Comparison of ENCODE assay signal across 13 cellular contexts in the genomic region with DNA sequence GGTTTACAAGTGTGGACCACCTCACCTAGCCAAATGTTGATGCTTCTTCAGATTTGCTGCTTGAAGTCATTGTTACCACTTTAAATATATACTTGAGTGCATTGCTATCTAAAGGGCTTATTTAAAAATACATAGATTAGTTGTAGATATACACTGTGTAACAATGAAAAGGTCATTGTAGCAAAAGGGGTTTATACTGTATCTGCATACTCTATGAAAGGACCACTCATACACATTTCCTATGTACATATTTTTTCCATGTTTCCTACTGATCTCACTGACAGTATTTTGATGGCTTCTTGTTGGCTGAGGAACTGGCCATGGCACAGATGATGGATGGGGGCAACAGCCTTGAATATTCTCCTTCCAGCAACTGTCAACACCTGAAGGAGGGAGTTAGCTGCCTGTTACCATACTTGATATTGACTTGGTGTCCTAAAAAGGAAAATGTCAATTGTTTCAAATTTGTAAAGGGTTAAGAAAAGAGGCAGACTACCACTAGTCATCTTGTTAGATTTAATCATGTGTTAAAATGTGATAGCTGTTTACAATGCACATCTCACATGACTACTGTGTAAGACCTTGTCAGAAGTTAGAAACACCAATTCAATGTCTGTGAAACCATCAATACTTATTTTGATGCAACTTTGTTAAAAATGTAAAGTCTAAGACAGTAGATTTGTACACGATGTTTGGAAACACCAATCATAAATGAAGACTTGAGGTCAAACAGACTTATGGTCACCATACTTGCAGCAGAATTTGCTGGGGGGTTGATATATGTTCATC. TPM values are rescaled to one million over a fixed set of nuclear protein-coding genes. Genes with fewer than 3 reads are reported as not detected.
DNase-seq lines count a peak whose midpoint lies in the region; ATAC-seq, FAIRE-seq and TF ChIP-seq lines count a peak whose summit lies in the region.
"Had no signal": no experiment of that assay in that cellular context is flagged by ENCODE, and none has a peak within 500 bp of the region (broad histone marks: within the 10 kb centered on the region; RNA-seq: fewer than 3 reads in every experiment).

No MANE protein-coding gene starts in this region.

- no peaks in the 10 kb centered on the region for H3K27me3 ChIP-seq in mammary epithelial cell (ENCODE audit: insufficient read depth, low read length)
- no peaks in the 10 kb centered on the region for H3K27me3 ChIP-seq in SJSA1 (replicated peaks)
- H3K27me3 ChIP-seq in endothelial cell of umbilical vein (ENCODE audit: control insufficient read depth in 2 of 2, insufficient read depth in 2 of 2, low read length in 2 of 2), result no peaks in the 10 kb centered on the region
- H3K27me3 ChIP-seq: left lung had no signal

- H3K4me3 ChIP-seq in mammary epithelial cell (replicated peaks in 1 of 3; ENCODE audit: insufficient read depth in 1 of 3, low read depth in 2 of 3, low read length in 3 of 3) (no peak overlapping the region), SJSA1 (no peak overlapping the region), endothelial cell of umbilical vein (replicated peaks in 1 of 3; ENCODE audit: insufficient read depth in 1 of 3, low read depth in 1 of 3, low read length in 3 of 3) (no peak overlapping the region)
- H3K4me3 ChIP-seq: left lung had no signal

- H3K4me3 Mint-ChIP-seq in MCF 10A (ENCODE audit: unreplicated experiment), result no peak overlapping the region
- peak overlapping the region; percentile 56 to 68 for H3K4me3 Mint-ChIP-seq in stimulated activated naive CD8-positive, alpha-beta T cell treated with anti-CD3 and anti-CD28 coated beads, Interleukin-15, amount 100 ng/mL, for 72 hours

- in situ Hi-C loops in mammary epithelial cell (cut with MboI; ENCODE audit: low sequenced_read_pairs in 2 of 2), result no loop called here

- BruUV-seq in MCF 10A (replicated peaks; lab: Mats Ljungman, UMichigan), result no TSS peak
- no TSS peak for BruUV-seq in mammary epithelial cell (replicated peaks; lab: Mats Ljungman, UMichigan)
- BruUV-seq in endothelial cell of umbilical vein (replicated peaks; lab: Mats Ljungman, UMichigan), result no TSS peak

- peaks cover 5% of the 10 kb centered on the region for H4K20me1 ChIP-seq in mammary epithelial cell (ENCODE audit: insufficient read depth, low read length)
- peaks cover 8% of the 10 kb centered on the region for H4K20me1 ChIP-seq in endothelial cell of umbilical vein (replicated peaks; ENCODE audit: control insufficient read depth, extremely low read depth, insufficient read depth, low read length)

- POLR2A ChIA-PET in MCF 10A (lab: Yijun Ruan, JAX) (interaction anchor here (1.1 to 9.7 kb wide), 3 partner anchors 10 to 59 kb away, joined by 4 to 68 read pairs (median 7); partner anchors contain the start of gene RAB10), endothelial cell of umbilical vein (lab: Charles Lee) (no interaction called here)

- CTCF ChIA-PET in MCF 10A (lab: Yijun Ruan, JAX), result interaction anchor here (0.7 kb wide), 1 partner anchor 75 kb away, joined by 4 read pairs; no protein-coding TSS in a partner anchor
- CTCF ChIA-PET in mammary epithelial cell (lab: Charles Lee; ENCODE audit: low non-redundant PET), result no interaction called here
- CTCF ChIA-PET in endothelial cell of umbilical vein (lab: Charles Lee), result interaction anchor here (1.4 to 2.2 kb wide), 4 partner anchors 20 to 76 kb away, joined by 3 to 19 read pairs (median 6); no protein-coding TSS in a partner anchor

- H3K79me2 ChIP-seq in mammary epithelial cell (ENCODE audit: insufficient read depth, low read length), result peaks cover 98% of the 10 kb centered on the region
- H3K79me2 ChIP-seq in endothelial cell of umbilical vein (ENCODE audit: control insufficient read depth, insufficient read depth, low read length), result peaks cover 88% of the 10 kb centered on the region

- dilution Hi-C loops in mammary epithelial cell (cut with HindIII; ENCODE audit: low sequenced_read_pairs), result no loop called here
- dilution Hi-C loops in endothelial cell of umbilical vein (cut with MboI; ENCODE audit: extremely low pct_ligation_motif_present, low sequenced_read_pairs), result no loop called here

- no peaks in the 10 kb centered on the region for H3K9me3 Mint-ChIP-seq in MCF 10A (ENCODE audit: unreplicated experiment)
- no peaks in the 10 kb centered on the region for H3K9me3 Mint-ChIP-seq in stimulated activated naive CD8-positive, alpha-beta T cell treated with anti-CD3 and anti-CD28 coated beads, Interleukin-15, amount 100 ng/mL, for 72 hours

- intact Hi-C loops in MCF 10A (cut with micrococcal nuclease) (no loop called here), mammary epithelial cell (cut with micrococcal nuclease) (no loop called here), endothelial cell of umbilical vein (cut with micrococcal nuclease) (loop anchor here (5.0 kb wide), 1 partner anchor 115 kb away; no protein-coding TSS in a partner anchor)

- TF ChIP-seq POLR2A in endothelial cell of umbilical vein (IDR thresholded peaks at IDR 0.05; ENCODE audit: low read depth, low read length), result no peak

- DNase-seq in MCF 10A (ENCODE audit: unreplicated experiment) (no peak), mammary epithelial cell (no peak), SJSA1 (ENCODE audit: low read depth in 1 of 2, low spot score in 2 of 2) (no peak), endothelial cell of umbilical vein (ENCODE audit: low read depth, low spot score) (peak; percentile 8), occipital lobe (lab: John Stamatoyannopoulos, UW) (no peak), COLO668 (lab: John Stamatoyannopoulos, UW; ENCODE audit: unreplicated experiment) (no peak), inferior parietal cortex (ENCODE audit: extremely low spot score) (no peak)
- no peak for DNase-seq in stimulated activated naive CD8-positive, alpha-beta T cell treated with anti-CD3 and anti-CD28 coated beads, Interleukin-15, amount 100 ng/mL, for 72 hours
- DNase-seq: anterior cingulate cortex, left lung, NCI-H1436, NCI-H774 had no signal

- H3K9me3 ChIP-seq in mammary epithelial cell (replicated peaks; ENCODE audit: insufficient read depth, low read length) (no peaks in the 10 kb centered on the region), SJSA1 (replicated peaks) (no peaks in the 10 kb centered on the region), endothelial cell of umbilical vein (replicated peaks; ENCODE audit: control insufficient read depth, insufficient read depth, low read length) (no peaks in the 10 kb centered on the region)
- H3K9me3 ChIP-seq: left lung had no signal

- peak overlapping the region; percentile 80 for H3K27ac Mint-ChIP-seq in MCF 10A (ENCODE audit: low read depth, unreplicated experiment)
- peak overlapping the region; percentile 49 to 80 for H3K27ac Mint-ChIP-seq in stimulated activated naive CD8-positive, alpha-beta T cell treated with anti-CD3 and anti-CD28 coated beads, Interleukin-15, amount 100 ng/mL, for 72 hours

- H3K4me2 ChIP-seq in mammary epithelial cell (ENCODE audit: insufficient read depth, low read depth, low read length) (no peak overlapping the region), endothelial cell of umbilical vein (ENCODE audit: insufficient read depth, low read length) (no peak overlapping the region)

- H3K27me3 Mint-ChIP-seq in MCF 10A (ENCODE audit: insufficient read depth, unreplicated experiment), result no peaks in the 10 kb centered on the region
- no peaks in the 10 kb centered on the region for H3K27me3 Mint-ChIP-seq in stimulated activated naive CD8-positive, alpha-beta T cell treated with anti-CD3 and anti-CD28 coated beads, Interleukin-15, amount 100 ng/mL, for 72 hours

- peaks cover 17% of the 10 kb centered on the region for H3K4me1 Mint-ChIP-seq in MCF 10A (ENCODE audit: insufficient read depth, unreplicated experiment)
- peaks cover 40% of the 10 kb centered on the region for H3K4me1 Mint-ChIP-seq in stimulated activated naive CD8-positive, alpha-beta T cell treated with anti-CD3 and anti-CD28 coated beads, Interleukin-15, amount 100 ng/mL, for 72 hours

- FAIRE-seq in endothelial cell of umbilical vein (lab: Jason Lieb, UNC), result no peak
- FAIRE-seq: G401.6 had no signal

- no peaks in the 10 kb centered on the region for H3K9me1 ChIP-seq in endothelial cell of umbilical vein (replicated peaks; ENCODE audit: control insufficient read depth, extremely low read depth, insufficient read depth, low read length)

- H3K9ac ChIP-seq in mammary epithelial cell (ENCODE audit: insufficient read depth, low read length) (no peak overlapping the region), endothelial cell of umbilical vein (replicated peaks; ENCODE audit: extremely low read depth, insufficient read depth, low read length) (no peak overlapping the region)

- no peak for TF ChIP-seq CTCF in MCF 10A (IDR thresholded peaks at IDR 0.05; ENCODE audit: unreplicated experiment)
- TF ChIP-seq CTCF in mammary epithelial cell (conservative IDR thresholded peaks at IDR 0.05 in 1 of 2, IDR thresholded peaks at IDR 0.05 in 1 of 2; ENCODE audit: extremely low read depth in 1 of 2, insufficient read depth in 1 of 2, low read depth in 1 of 2, low read length in 2 of 2), result no peak
- TF ChIP-seq CTCF in endothelial cell of umbilical vein (IDR thresholded peaks at IDR 0.05; ENCODE audit: extremely low read depth in 1 of 2, insufficient read depth in 1 of 2, low read depth in 1 of 2, low read length in 2 of 2), result no peak

- peaks cover 29% of the 10 kb centered on the region for H3K36me3 Mint-ChIP-seq in MCF 10A (ENCODE audit: insufficient read depth, unreplicated experiment)

- ATAC-seq in stimulated activated naive CD8-positive, alpha-beta T cell treated with anti-CD3 and anti-CD28 coated beads, Interleukin-15, amount 100 ng/mL, for 72 hours, result no peak
- ATAC-seq: left lung had no signal

- no peak overlapping the region for H3K27ac ChIP-seq in mammary epithelial cell (ENCODE audit: insufficient read depth, low read depth, low read length)
- peak overlapping the region; percentile 83 for H3K27ac ChIP-seq in SJSA1
- no peak overlapping the region for H3K27ac ChIP-seq in endothelial cell of umbilical vein (ENCODE audit: insufficient read depth, low read depth, low read length)

- 88% methylated on average over 1 of the region's 1 CpG for WGBS in mammary epithelial cell (ENCODE audit: low coverage, missing lambda C conversion rate)

- peaks cover 18% of the 10 kb centered on the region for H3K4me1 ChIP-seq in mammary epithelial cell (ENCODE audit: insufficient read depth, low read length)
- peaks cover 19% of the 10 kb centered on the region for H3K4me1 ChIP-seq in SJSA1 (replicated peaks)
- peaks cover 20% of the 10 kb centered on the region for H3K4me1 ChIP-seq in endothelial cell of umbilical vein (ENCODE audit: control insufficient read depth, extremely low read depth, insufficient read depth, low read length)

- H2AFZ ChIP-seq in mammary epithelial cell (ENCODE audit: low read depth, low read length) (no peak overlapping the region), endothelial cell of umbilical vein (ENCODE audit: low read depth, low read length) (no peak overlapping the region)

- H3K36me3 ChIP-seq in mammary epithelial cell (ENCODE audit: insufficient read depth, low read length) (peaks cover 9% of the 10 kb centered on the region), SJSA1 (peaks cover 7% of the 10 kb centered on the region; the same call in 1 of the 2 replicates), endothelial cell of umbilical vein (ENCODE audit: control insufficient read depth in 2 of 2, extremely low read depth in 1 of 2, insufficient read depth in 2 of 2, low read length in 2 of 2) (no peaks in the 10 kb centered on the region)

RNA-seq across cellular contexts. Expression of gene RAB10, which starts 33.5 kb away (rescaled TPM):
- total RNA-seq in MCF 10A (2022) (139 and 147 TPM in 2 replicates), mammary epithelial cell (100 to 1,000 TPM; 127 to 188 TPM), endothelial cell of umbilical vein (104 and 105 TPM in 2 replicates), occipital lobe (162 TPM)
- polyA plus RNA-seq in mammary epithelial cell (94.8 TPM), endothelial cell of umbilical vein (37.2 and 45.1 TPM in 2 replicates)
- polyA minus RNA-seq in mammary epithelial cell (49.8 TPM), endothelial cell of umbilical vein (37.7 and 47.7 TPM in 2 replicates)
- 92.7 and 186 TPM in 2 replicates for total RNA-seq in SJSA1 (2014; rRNA removed; shearing (Covaris generic))
- polyA plus RNA-seq in endothelial cell of umbilical vein (2011; cell fraction: cytosol; rRNA removed), result 48.8 and 57.1 TPM in 2 replicates
- polyA plus RNA-seq in endothelial cell of umbilical vein (2011; cell fraction: nucleus; rRNA removed), result 28.3 and 47.0 TPM in 2 replicates
- 116 and 132 TPM in 2 replicates for polyA plus RNA-seq in endothelial cell of umbilical vein (2012)
- 91.3 TPM for polyA minus RNA-seq in endothelial cell of umbilical vein (2011; cell fraction: cytosol; rRNA and poly(A)+ RNA removed)
- polyA minus RNA-seq in endothelial cell of umbilical vein (2011; cell fraction: nucleus; rRNA and poly(A)+ RNA removed), result 32.4 and 40.7 TPM in 2 replicates
